ENCODE assay signal across 1 cellular context in the genomic region with DNA sequence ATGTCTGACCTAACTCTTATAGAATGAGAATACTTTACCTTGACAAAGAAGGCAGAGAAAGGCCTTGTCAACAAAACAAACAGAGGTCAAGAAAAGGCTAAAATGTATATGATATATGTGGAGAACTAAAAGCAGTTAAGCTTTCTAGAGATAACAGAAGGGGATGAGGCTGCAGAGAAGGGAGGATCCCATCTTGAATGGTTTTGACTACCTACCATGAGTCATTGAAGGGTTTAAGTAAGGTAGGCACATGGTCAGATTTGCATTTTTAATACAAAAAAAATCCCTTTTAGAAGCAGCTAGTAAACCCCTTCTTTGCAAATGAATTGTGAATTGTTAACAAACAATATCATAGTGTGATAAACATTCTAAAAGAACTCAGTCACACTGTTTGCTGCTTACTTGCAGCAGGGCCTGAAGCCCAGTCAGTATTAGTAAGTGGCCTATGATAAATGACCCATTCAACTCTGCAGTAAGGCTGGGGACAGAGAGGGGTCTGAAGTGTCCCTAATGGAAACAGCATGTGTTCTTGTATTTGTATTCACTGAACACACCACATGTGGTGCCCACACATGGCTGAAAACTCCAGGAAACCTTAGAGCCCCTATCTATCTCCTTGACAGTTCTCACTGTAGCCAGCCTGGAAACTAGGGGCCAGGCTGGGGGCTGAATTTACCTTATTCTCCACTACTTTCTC.
TF ChIP-seq lines count a peak whose summit lies in the region.

No MANE protein-coding gene starts in this region.

TF ChIP-seq in IMR-90, 13 proteins besides CTCF, POLR2A, EP300 and RAD21 (continued from another document):
- no peak for TF ChIP-seq USF2 (IDR thresholded peaks at IDR 0.05; ENCODE audit: low read depth, low read length)
